2 cellular contexts compared by ENCODE assay signal in genomic region chr1:155932487-155932886, GRCh38.
TF ChIP-seq lines count a peak whose summit lies in the region.

No MANE protein-coding gene starts in this region.

TF ChIP-seq in IMR-90, 13 proteins besides CTCF, POLR2A, EP300 and RAD21:
- TF ChIP-seq MXI1 (IDR thresholded peaks at IDR 0.05; ENCODE audit: borderline replicate concordance, low read depth, low read length) (no peak), FOS (IDR thresholded peaks at IDR 0.05; ENCODE audit: low read depth, low read length) (no peak), RFX5 (IDR thresholded peaks at IDR 0.05; ENCODE audit: low read depth, low read length) (no peak), CEBPB (IDR thresholded peaks at IDR 0.05; ENCODE audit: low read depth, low read length) (no peak), RCOR1 (IDR thresholded peaks at IDR 0.05; ENCODE audit: insufficient replicate concordance, low read length) (no peak), SMC3 (IDR thresholded peaks at IDR 0.05; ENCODE audit: low read depth, low read length) (no peak), MAZ (IDR thresholded peaks at IDR 0.05; ENCODE audit: borderline replicate concordance, low read depth, low read length) (no peak), MAFK (IDR thresholded peaks at IDR 0.05; ENCODE audit: low read depth, low read length) (no peak), NFE2L2 (IDR thresholded peaks at IDR 0.05; ENCODE audit: low read depth, low read length) (no peak), ELK1 (IDR thresholded peaks at IDR 0.05; ENCODE audit: borderline replicate concordance, low read depth, low read length) (no peak)
- TF ChIP-seq, protein P1, sequence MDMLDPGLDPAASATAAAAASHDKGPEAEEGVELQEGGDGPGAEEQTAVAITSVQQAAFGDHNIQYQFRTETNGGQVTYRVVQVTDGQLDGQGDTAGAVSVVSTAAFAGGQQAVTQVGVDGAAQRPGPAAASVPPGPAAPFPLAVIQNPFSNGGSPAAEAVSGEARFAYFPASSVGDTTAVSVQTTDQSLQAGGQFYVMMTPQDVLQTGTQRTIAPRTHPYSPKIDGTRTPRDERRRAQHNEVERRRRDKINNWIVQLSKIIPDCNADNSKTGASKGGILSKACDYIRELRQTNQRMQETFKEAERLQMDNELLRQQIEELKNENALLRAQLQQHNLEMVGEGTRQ (IDR thresholded peaks at IDR 0.05; ENCODE audit: low read depth, low read length), result no peak

TF ChIP-seq in K562, 482 proteins besides CTCF, POLR2A, EP300 and RAD21:
- TF ChIP-seq CEBPB (tag; IDR thresholded peaks at IDR 0.05), result no peak
- no peak for TF ChIP-seq ZZZ3 (IDR thresholded peaks at IDR 0.05)
- TF ChIP-seq ZC3H4 (CRISPR knock-in tag; IDR thresholded peaks at IDR 0.05; ENCODE audit: borderline replicate concordance), result no peak
- no peak for TF ChIP-seq GTF2A2 (tag; IDR thresholded peaks at IDR 0.05)
- TF ChIP-seq WHSC1 (IDR thresholded peaks at IDR 0.05; ENCODE audit: low read length), result no peak
- TF ChIP-seq SMAD3 (CRISPR knock-in tag; conservative IDR thresholded peaks at IDR 0.05), result no peak
- no peak for TF ChIP-seq CSDE1 (IDR thresholded peaks at IDR 0.05)
- TF ChIP-seq ZBED1 (IDR thresholded peaks at IDR 0.05), result no peak
- TF ChIP-seq ZNF77 (CRISPR knock-in tag; IDR thresholded peaks at IDR 0.05), result no peak
- no peak for TF ChIP-seq JUNB (CRISPR knock-in tag; conservative IDR thresholded peaks at IDR 0.05)
- no peak for TF ChIP-seq PHF8 (IDR thresholded peaks at IDR 0.05; ENCODE audit: borderline replicate concordance, low read length)
- TF ChIP-seq CTCFL (IDR thresholded peaks at IDR 0.05; ENCODE audit: borderline replicate concordance, insufficient read depth, low read depth, low read length, poor library complexity, severe bottlenecking), result no peak
- no peak for TF ChIP-seq COPS2 (conservative IDR thresholded peaks at IDR 0.05)
- TF ChIP-seq PURB (CRISPR knock-in tag; IDR thresholded peaks at IDR 0.05; ENCODE audit: low read depth), result no peak
- no peak for TF ChIP-seq ZNF165 (CRISPR knock-in tag; IDR thresholded peaks at IDR 0.05; ENCODE audit: borderline replicate concordance)
- no peak for TF ChIP-seq ERF (CRISPR knock-in tag; IDR thresholded peaks at IDR 0.05)
